1 cellular context compared by ENCODE assay signal in the genomic region with DNA sequence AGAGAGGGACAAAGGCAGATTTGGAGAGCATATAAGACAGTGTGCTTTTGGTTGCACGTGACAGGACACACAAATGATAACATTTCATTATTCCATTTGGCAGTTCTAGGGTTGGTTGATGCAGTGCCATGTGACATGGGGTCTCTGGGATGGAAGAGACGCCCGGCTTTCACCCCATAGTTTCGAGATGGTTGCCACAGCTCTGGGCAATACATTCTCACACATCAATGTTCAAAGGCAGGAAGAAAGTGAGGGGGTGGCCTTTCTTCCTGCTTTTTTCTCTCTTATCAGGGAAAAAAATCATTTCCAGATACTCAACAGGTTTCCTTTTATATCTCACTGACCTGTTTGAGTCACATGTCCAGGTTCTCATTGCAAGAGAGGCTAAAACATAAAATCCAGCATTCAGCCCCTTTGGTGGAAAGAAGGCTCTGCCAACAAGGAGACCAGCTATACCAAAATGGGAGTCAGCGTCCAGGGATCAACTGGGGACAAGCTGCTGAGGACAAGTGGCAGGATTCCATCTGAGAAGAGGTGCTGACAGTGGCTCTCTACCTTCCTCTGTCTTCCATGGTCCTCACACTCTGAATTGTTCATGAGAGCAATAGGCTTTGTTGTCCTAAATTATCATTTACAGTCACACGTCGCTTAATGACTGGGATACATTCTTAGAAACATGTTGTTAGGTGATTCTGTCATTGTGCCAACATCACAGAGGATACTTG.
TF ChIP-seq lines count a peak whose summit lies in the region.

No MANE protein-coding gene starts in this region.

TF ChIP-seq in GM23338, 12 proteins besides CTCF, POLR2A, EP300 and RAD21:
- TF ChIP-seq, protein P1, sequence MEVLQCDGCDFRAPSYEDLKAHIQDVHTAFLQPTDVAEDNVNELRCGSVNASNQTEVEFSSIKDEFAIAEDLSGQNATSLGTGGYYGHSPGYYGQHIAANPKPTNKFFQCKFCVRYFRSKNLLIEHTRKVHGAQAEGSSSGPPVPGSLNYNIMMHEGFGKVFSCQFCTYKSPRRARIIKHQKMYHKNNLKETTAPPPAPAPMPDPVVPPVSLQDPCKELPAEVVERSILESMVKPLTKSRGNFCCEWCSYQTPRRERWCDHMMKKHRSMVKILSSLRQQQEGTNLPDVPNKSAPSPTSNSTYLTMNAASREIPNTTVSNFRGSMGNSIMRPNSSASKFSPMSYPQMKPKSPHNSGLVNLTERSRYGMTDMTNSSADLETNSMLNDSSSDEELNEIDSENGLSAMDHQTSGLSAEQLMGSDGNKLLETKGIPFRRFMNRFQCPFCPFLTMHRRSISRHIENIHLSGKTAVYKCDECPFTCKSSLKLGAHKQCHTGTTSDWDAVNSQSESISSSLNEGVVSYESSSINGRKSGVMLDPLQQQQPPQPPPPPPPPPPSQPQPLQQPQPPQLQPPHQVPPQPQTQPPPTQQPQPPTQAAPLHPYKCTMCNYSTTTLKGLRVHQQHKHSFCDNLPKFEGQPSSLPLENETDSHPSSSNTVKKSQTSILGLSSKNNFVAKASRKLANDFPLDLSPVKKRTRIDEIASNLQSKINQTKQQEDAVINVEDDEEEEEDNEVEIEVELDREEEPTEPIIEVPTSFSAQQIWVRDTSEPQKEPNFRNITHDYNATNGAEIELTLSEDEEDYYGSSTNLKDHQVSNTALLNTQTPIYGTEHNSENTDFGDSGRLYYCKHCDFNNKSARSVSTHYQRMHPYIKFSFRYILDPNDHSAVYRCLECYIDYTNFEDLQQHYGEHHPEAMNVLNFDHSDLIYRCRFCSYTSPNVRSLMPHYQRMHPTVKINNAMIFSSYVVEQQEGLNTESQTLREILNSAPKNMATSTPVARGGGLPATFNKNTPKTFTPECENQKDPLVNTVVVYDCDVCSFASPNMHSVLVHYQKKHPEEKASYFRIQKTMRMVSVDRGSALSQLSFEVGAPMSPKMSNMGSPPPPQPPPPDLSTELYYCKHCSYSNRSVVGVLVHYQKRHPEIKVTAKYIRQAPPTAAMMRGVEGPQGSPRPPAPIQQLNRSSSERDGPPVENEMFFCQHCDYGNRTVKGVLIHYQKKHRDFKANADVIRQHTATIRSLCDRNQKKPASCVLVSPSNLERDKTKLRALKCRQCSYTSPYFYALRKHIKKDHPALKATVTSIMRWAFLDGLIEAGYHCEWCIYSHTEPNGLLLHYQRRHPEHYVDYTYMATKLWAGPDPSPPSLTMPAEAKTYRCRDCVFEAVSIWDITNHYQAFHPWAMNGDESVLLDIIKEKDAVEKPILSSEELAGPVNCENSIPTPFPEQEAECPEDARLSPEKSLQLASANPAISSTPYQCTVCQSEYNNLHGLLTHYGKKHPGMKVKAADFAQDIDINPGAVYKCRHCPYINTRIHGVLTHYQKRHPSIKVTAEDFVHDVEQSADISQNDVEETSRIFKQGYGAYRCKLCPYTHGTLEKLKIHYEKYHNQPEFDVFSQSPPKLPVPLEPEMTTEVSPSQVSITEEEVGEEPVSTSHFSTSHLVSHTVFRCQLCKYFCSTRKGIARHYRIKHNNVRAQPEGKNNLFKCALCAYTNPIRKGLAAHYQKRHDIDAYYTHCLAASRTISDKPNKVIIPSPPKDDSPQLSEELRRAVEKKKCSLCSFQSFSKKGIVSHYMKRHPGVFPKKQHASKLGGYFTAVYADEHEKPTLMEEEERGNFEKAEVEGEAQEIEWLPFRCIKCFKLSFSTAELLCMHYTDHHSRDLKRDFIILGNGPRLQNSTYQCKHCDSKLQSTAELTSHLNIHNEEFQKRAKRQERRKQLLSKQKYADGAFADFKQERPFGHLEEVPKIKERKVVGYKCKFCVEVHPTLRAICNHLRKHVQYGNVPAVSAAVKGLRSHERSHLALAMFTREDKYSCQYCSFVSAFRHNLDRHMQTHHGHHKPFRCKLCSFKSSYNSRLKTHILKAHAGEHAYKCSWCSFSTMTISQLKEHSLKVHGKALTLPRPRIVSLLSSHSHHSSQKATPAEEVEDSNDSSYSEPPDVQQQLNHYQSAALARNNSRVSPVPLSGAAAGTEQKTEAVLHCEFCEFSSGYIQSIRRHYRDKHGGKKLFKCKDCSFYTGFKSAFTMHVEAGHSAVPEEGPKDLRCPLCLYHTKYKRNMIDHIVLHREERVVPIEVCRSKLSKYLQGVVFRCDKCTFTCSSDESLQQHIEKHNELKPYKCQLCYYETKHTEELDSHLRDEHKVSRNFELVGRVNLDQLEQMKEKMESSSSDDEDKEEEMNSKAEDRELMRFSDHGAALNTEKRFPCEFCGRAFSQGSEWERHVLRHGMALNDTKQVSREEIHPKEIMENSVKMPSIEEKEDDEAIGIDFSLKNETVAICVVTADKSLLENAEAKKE (CRISPR knock-in tag; IDR thresholded peaks at IDR 0.05), result no peak
- TF ChIP-seq CREB1 (CRISPR knock-in tag; IDR thresholded peaks at IDR 0.05; ENCODE audit: low read depth) (no peak), POLR2AphosphoS5 (IDR thresholded peaks at IDR 0.05; ENCODE audit: low read depth) (no peak), EZH2 (IDR thresholded peaks at IDR 0.05; ENCODE audit: low read depth, unreplicated experiment) (no peak), JUNB (IDR thresholded peaks at IDR 0.05; ENCODE audit: unreplicated experiment) (no peak), EZH2phosphoT487 (IDR thresholded peaks at IDR 0.05; ENCODE audit: unreplicated experiment) (no peak), ZNF114 (CRISPR knock-in tag; IDR thresholded peaks at IDR 0.05) (no peak), NANOG (IDR thresholded peaks at IDR 0.05; ENCODE audit: borderline replicate concordance) (no peak), ZNF331 (CRISPR knock-in tag; IDR thresholded peaks at IDR 0.05; ENCODE audit: low read depth) (no peak)
- TF ChIP-seq, protein P2, sequence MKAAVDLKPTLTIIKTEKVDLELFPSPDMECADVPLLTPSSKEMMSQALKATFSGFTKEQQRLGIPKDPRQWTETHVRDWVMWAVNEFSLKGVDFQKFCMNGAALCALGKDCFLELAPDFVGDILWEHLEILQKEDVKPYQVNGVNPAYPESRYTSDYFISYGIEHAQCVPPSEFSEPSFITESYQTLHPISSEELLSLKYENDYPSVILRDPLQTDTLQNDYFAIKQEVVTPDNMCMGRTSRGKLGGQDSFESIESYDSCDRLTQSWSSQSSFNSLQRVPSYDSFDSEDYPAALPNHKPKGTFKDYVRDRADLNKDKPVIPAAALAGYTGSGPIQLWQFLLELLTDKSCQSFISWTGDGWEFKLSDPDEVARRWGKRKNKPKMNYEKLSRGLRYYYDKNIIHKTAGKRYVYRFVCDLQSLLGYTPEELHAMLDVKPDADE (IDR thresholded peaks at IDR 0.05), result no peak
